21 cellular contexts compared by ENCODE assay signal in genomic region chr1:174315239-174315638, GRCh38.
"Had no signal": no experiment of that assay in that cellular context is flagged by ENCODE, and none has a peak within 500 bp of the region (broad histone marks: within the 10 kb centered on the region; RNA-seq: fewer than 3 reads in every experiment).

No MANE protein-coding gene starts in this region.

- H2AFZ ChIP-seq: hepatocyte, neural progenitor cell had no signal

- FAIRE-seq: kidney, urothelium cell line had no signal

- ATAC-seq: foreskin keratinocyte; gastroesophageal sphincter; heart left ventricle; left lobe of liver; mucosa of descending colon; naive thymus-derived CD4-positive, alpha-beta T cell; stimulated activated memory B cell treated with anti-CD40 and anti-IgM and Interleukin-4, amounts not matched to agents 10 μg/mL and 1 μg/mL and 100 μg/mL, for 72 hours had no signal

- H3K4me2 ChIP-seq: hepatocyte, neural progenitor cell had no signal

- H3K9me3 ChIP-seq: prostate gland had no signal

- H3K27ac ChIP-seq: coronary artery, foreskin keratinocyte, gastroesophageal sphincter, heart left ventricle, hepatocyte, neural progenitor cell, prostate gland, right atrium auricular region, sigmoid colon, thoracic aorta, tibial nerve, upper lobe of left lung had no signal

- H3K4me3 ChIP-seq: coronary artery, gastroesophageal sphincter, heart left ventricle, hepatocyte, mucosa of descending colon, neural progenitor cell, prostate gland, right atrium auricular region, sigmoid colon, thoracic aorta, tibial nerve, upper lobe of left lung had no signal

- H3K4me1 ChIP-seq: gastroesophageal sphincter, heart left ventricle, neural progenitor cell, prostate gland, right atrium auricular region, sigmoid colon, tibial nerve, upper lobe of left lung had no signal

- H3K36me3 ChIP-seq: neural progenitor cell, prostate gland, right atrium auricular region, sigmoid colon had no signal

- H3K27me3 ChIP-seq: foreskin keratinocyte, gastroesophageal sphincter, heart left ventricle, hepatocyte, neural progenitor cell, right atrium auricular region, sigmoid colon, tibial nerve, upper lobe of left lung had no signal

- H3K9ac ChIP-seq: neural progenitor cell had no signal

- DNase-seq: foreskin keratinocyte; heart left ventricle; kidney; mesenchymal stem cell; mucosa of descending colon; naive thymus-derived CD4-positive, alpha-beta T cell; sigmoid colon; stimulated activated CD4-positive, alpha-beta T cell treated with anti-CD3 and anti-CD28 coated beads, Interleukin-2, amount 100 ng/mL, for 24 hours; stimulated activated CD4-positive, alpha-beta T cell treated with anti-CD3 and anti-CD28 coated beads, Interleukin-4, amount 100 ng/mL, for 24 hours; upper lobe of left lung had no signal

- H3K79me2 ChIP-seq: hepatocyte had no signal
